ENCODE assay signal across 25 cellular contexts in genomic region chr6:53666271-53666626, GRCh38.
"Had no signal": no experiment of that assay in that cellular context is flagged by ENCODE, and none has a peak within 500 bp of the region (broad histone marks: within the 10 kb centered on the region; RNA-seq: fewer than 3 reads in every experiment).

No MANE protein-coding gene starts in this region.

- H3K4me1 ChIP-seq: esophagus squamous epithelium, neural progenitor cell, parathyroid adenoma, prostate gland, stomach, testis, tibial artery had no signal

- H3K9ac ChIP-seq: neural progenitor cell, parathyroid adenoma had no signal

- DNase-seq: cerebellar nuclear complex; cortex of kidney; effector memory CD8-positive, alpha-beta T cell; erythroblast; esophagus squamous epithelium; foreskin melanocyte; kidney; naive B cell; stimulated activated CD4-positive, alpha-beta T cell treated with anti-CD3 and anti-CD28 coated beads, Interleukin-2, amount 100 ng/mL, for 24 hours; stimulated activated CD4-positive, alpha-beta T cell treated with anti-CD3 and anti-CD28 coated beads, Interleukin-4, amount 100 ng/mL, for 24 hours; stimulated activated naive CD4-positive, alpha-beta T cell treated with Interleukin-2 at 50 U/mL for 16 hours; stomach; tibial artery had no signal

- H3K27ac ChIP-seq: esophagus squamous epithelium, hepatocyte, neural progenitor cell, parathyroid adenoma, prostate gland, stomach, testis, tibial artery had no signal

- H3K4me2 ChIP-seq: neural progenitor cell had no signal

- H3K79me2 ChIP-seq: hepatocyte, parathyroid adenoma had no signal

- H2AFZ ChIP-seq: hepatocyte, neural progenitor cell, parathyroid adenoma had no signal

- H3K27me3 ChIP-seq: hepatocyte, testis had no signal

- H3K36me3 Mint-ChIP-seq: natural killer cell treated with Interleukin-12 subunit alpha and Interleukin-12 subunit beta and Interleukin-15 and Interleukin-18, amount 100 ng/mL, for 72 hours; neural progenitor cell; stimulated activated effector memory CD8-positive, alpha-beta T cell treated with anti-CD3 and anti-CD28 coated beads, Interleukin-12 subunit alpha, Interleukin-12 subunit beta, amount 100 ng/mL, for 72 hours; type B pancreatic cell had no signal

- H3K36me3 ChIP-seq: esophagus squamous epithelium, neural progenitor cell, prostate gland, stomach, tibial artery had no signal

- ATAC-seq: effector memory CD8-positive, alpha-beta T cell; natural killer cell treated with Interleukin-12 subunit alpha and Interleukin-12 subunit beta and Interleukin-15 and Interleukin-18, amount 100 ng/mL, for 72 hours; sciatic nerve; stimulated activated effector memory CD8-positive, alpha-beta T cell treated with anti-CD3 and anti-CD28 coated beads, Interleukin-12 subunit alpha, Interleukin-12 subunit beta, amount 100 ng/mL, for 72 hours had no signal

- H3K27ac Mint-ChIP-seq: effector memory CD8-positive, alpha-beta T cell; memory B cell; naive B cell; natural killer cell treated with Interleukin-12 subunit alpha and Interleukin-12 subunit beta and Interleukin-15 and Interleukin-18, amount 100 ng/mL, for 72 hours; neural progenitor cell; stimulated activated effector memory CD8-positive, alpha-beta T cell treated with anti-CD3 and anti-CD28 coated beads, Interleukin-12 subunit alpha, Interleukin-12 subunit beta, amount 100 ng/mL, for 72 hours; type B pancreatic cell had no signal

- H3K4me1 Mint-ChIP-seq: memory B cell; naive B cell; neural progenitor cell; stimulated activated effector memory CD8-positive, alpha-beta T cell treated with anti-CD3 and anti-CD28 coated beads, Interleukin-12 subunit alpha, Interleukin-12 subunit beta, amount 100 ng/mL, for 72 hours had no signal

- H3K4me3 ChIP-seq: esophagus squamous epithelium, hepatocyte, lung, neural progenitor cell, prostate gland, stomach, testis, tibial artery had no signal

- FAIRE-seq: endometrium, kidney had no signal

- H3K9me3 ChIP-seq: prostate gland, stomach, testis, tibial artery had no signal

- H3K4me3 Mint-ChIP-seq: effector memory CD8-positive, alpha-beta T cell; memory B cell; naive B cell; natural killer cell treated with Interleukin-12 subunit alpha and Interleukin-12 subunit beta and Interleukin-15 and Interleukin-18, amount 100 ng/mL, for 72 hours; neural progenitor cell; stimulated activated effector memory CD8-positive, alpha-beta T cell treated with anti-CD3 and anti-CD28 coated beads, Interleukin-12 subunit alpha, Interleukin-12 subunit beta, amount 100 ng/mL, for 72 hours; type B pancreatic cell had no signal
